Comparison of ENCODE assay signal across 1 cellular context in the genomic region with DNA sequence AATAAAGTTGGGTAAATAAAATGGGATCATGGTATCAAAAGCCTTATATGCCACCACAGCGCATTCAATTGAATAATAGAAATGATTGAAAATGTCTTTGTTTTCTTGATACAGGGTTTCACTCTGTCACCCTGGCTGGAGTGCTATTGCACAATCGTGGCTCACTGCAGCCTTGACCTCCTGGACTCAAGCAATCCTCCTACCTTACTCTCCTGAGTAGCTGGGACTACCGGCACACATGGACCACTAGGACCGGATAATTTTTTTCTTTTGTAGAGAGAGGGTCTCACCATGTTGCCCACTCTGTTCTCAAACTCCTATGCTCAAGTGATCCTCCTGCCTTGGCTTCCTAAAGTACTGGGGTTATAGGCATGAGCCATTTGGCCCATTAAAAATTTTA.
TF ChIP-seq lines count a peak whose summit lies in the region.

No MANE protein-coding gene starts in this region.

TF ChIP-seq in HepG2, 621 proteins besides CTCF, POLR2A, EP300 and RAD21 (continued from another document and continues in another):
- TF ChIP-seq, protein P1, sequence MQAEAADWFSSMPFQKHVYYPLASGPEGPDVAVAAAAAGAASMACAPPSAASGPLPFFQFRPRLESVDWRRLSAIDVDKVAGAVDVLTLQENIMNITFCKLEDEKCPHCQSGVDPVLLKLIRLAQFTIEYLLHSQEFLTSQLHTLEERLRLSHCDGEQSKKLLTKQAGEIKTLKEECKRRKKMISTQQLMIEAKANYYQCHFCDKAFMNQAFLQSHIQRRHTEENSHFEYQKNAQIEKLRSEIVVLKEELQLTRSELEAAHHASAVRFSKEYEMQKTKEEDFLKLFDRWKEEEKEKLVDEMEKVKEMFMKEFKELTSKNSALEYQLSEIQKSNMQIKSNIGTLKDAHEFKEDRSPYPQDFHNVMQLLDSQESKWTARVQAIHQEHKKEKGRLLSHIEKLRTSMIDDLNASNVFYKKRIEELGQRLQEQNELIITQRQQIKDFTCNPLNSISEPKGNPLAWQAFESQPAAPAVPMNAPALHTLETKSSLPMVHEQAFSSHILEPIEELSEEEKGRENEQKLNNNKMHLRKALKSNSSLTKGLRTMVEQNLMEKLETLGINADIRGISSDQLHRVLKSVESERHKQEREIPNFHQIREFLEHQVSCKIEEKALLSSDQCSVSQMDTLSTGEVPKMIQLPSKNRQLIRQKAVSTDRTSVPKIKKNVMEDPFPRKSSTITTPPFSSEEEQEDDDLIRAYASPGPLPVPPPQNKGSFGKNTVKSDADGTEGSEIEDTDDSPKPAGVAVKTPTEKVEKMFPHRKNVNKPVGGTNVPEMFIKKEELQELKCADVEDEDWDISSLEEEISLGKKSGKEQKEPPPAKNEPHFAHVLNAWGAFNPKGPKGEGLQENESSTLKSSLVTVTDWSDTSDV (CRISPR knock-in tag; IDR thresholded peaks at IDR 0.05): no peak
- TF ChIP-seq SKI (IDR thresholded peaks at IDR 0.05; ENCODE audit: partially characterized antibody) (no peak), ZBTB7A (CRISPR knock-in tag; IDR thresholded peaks at IDR 0.05) (no peak), ZNF124 (CRISPR knock-in tag; IDR thresholded peaks at IDR 0.05) (peak; percentile 84; the same call in 1 of the 2 replicates), SMARCC2 (IDR thresholded peaks at IDR 0.05) (no peak), MBNL3 (CRISPR knock-in tag; conservative IDR thresholded peaks at IDR 0.05) (no peak), KDM2A (CRISPR knock-in tag; IDR thresholded peaks at IDR 0.05; ENCODE audit: borderline replicate concordance, low read depth) (no peak), SAP130 (CRISPR knock-in tag; IDR thresholded peaks at IDR 0.05; ENCODE audit: low read depth) (peak; percentile 55; the same call in 1 of the 2 replicates), ZNF10 (CRISPR knock-in tag; IDR thresholded peaks at IDR 0.05; ENCODE audit: borderline replicate concordance, low read depth) (no peak), ZNF34 (CRISPR knock-in tag; IDR thresholded peaks at IDR 0.05; ENCODE audit: borderline replicate concordance) (no peak), ZNF282 (IDR thresholded peaks at IDR 0.05; ENCODE audit: partially characterized antibody) (no peak), SMYD3 (CRISPR knock-in tag; IDR thresholded peaks at IDR 0.05) (no peak), NR2F6 (IDR thresholded peaks at IDR 0.05) (peak; percentile 83), NR2F6 (CRISPR knock-in tag; IDR thresholded peaks at IDR 0.05) (peak; percentile 94), KAT7 (CRISPR knock-in tag; IDR thresholded peaks at IDR 0.05; ENCODE audit: borderline replicate concordance) (no peak), ZSCAN20 (CRISPR knock-in tag; IDR thresholded peaks at IDR 0.05; ENCODE audit: borderline replicate concordance) (no peak), ZNF331 (CRISPR knock-in tag; IDR thresholded peaks at IDR 0.05) (peak; percentile 60; the same call in 1 of the 2 replicates), KAT8 (CRISPR knock-in tag; IDR thresholded peaks at IDR 0.05) (0 out of 2 replicates have a peak, but pooled peaks have one; percentile 24), EZH2 (conservative IDR thresholded peaks at IDR 0.05; ENCODE audit: low read depth, low read length) (no peak), FOXP1 (IDR thresholded peaks at IDR 0.05) (no peak), FOXP1 (CRISPR knock-in tag; IDR thresholded peaks at IDR 0.05) (no peak), GZF1 (CRISPR knock-in tag; IDR thresholded peaks at IDR 0.05) (peak; percentile 99), NFE2L1 (CRISPR knock-in tag; IDR thresholded peaks at IDR 0.05; ENCODE audit: borderline replicate concordance) (no peak), ELF3 (CRISPR knock-in tag; IDR thresholded peaks at IDR 0.05) (0 out of 2 replicates have a peak, but pooled peaks have one; percentile 36), LCORL (IDR thresholded peaks at IDR 0.05) (no peak), LCORL (CRISPR knock-in tag; IDR thresholded peaks at IDR 0.05) (no peak), ZNF451 (CRISPR knock-in tag; IDR thresholded peaks at IDR 0.05) (no peak), ERF (CRISPR knock-in tag; IDR thresholded peaks at IDR 0.05) (0 out of 2 replicates have a peak, but pooled peaks have one; percentile 49), MXD4 (CRISPR knock-in tag; IDR thresholded peaks at IDR 0.05) (no peak), ZC3H13 (CRISPR knock-in tag; IDR thresholded peaks at IDR 0.05) (no peak), KLF13 (CRISPR knock-in tag; IDR thresholded peaks at IDR 0.05) (no peak), FOXO1 (CRISPR knock-in tag; IDR thresholded peaks at IDR 0.05) (peak; percentile 47; the same call in 1 of the 2 replicates)
- TF ChIP-seq, protein P2, sequence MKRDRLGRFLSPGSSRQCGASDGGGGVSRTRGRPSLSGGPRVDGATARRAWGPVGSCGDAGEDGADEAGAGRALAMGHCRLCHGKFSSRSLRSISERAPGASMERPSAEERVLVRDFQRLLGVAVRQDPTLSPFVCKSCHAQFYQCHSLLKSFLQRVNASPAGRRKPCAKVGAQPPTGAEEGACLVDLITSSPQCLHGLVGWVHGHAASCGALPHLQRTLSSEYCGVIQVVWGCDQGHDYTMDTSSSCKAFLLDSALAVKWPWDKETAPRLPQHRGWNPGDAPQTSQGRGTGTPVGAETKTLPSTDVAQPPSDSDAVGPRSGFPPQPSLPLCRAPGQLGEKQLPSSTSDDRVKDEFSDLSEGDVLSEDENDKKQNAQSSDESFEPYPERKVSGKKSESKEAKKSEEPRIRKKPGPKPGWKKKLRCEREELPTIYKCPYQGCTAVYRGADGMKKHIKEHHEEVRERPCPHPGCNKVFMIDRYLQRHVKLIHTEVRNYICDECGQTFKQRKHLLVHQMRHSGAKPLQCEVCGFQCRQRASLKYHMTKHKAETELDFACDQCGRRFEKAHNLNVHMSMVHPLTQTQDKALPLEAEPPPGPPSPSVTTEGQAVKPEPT (CRISPR knock-in tag; IDR thresholded peaks at IDR 0.05; ENCODE audit: low read depth): no peak
- TF ChIP-seq, protein P3, sequence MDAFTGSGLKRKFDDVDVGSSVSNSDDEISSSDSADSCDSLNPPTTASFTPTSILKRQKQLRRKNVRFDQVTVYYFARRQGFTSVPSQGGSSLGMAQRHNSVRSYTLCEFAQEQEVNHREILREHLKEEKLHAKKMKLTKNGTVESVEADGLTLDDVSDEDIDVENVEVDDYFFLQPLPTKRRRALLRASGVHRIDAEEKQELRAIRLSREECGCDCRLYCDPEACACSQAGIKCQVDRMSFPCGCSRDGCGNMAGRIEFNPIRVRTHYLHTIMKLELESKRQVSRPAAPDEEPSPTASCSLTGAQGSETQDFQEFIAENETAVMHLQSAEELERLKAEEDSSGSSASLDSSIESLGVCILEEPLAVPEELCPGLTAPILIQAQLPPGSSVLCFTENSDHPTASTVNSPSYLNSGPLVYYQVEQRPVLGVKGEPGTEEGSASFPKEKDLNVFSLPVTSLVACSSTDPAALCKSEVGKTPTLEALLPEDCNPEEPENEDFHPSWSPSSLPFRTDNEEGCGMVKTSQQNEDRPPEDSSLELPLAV (CRISPR knock-in tag; conservative IDR thresholded peaks at IDR 0.05; ENCODE audit: low read depth): no peak
- TF ChIP-seq, protein P4, sequence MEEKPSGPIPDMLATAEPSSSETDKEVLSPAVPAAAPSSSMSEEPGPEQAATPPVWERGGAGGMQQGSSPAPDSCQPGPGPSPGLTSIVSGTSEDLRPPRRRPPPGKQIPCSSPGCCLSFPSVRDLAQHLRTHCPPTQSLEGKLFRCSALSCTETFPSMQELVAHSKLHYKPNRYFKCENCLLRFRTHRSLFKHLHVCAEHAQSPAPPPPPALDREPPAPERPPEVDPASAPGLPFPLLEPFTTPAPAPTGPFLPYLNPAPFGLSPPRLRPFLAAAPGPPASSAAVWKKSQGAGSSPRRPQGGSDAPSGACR (CRISPR knock-in tag; IDR thresholded peaks at IDR 0.05): no peak
- TF ChIP-seq, protein P5, sequence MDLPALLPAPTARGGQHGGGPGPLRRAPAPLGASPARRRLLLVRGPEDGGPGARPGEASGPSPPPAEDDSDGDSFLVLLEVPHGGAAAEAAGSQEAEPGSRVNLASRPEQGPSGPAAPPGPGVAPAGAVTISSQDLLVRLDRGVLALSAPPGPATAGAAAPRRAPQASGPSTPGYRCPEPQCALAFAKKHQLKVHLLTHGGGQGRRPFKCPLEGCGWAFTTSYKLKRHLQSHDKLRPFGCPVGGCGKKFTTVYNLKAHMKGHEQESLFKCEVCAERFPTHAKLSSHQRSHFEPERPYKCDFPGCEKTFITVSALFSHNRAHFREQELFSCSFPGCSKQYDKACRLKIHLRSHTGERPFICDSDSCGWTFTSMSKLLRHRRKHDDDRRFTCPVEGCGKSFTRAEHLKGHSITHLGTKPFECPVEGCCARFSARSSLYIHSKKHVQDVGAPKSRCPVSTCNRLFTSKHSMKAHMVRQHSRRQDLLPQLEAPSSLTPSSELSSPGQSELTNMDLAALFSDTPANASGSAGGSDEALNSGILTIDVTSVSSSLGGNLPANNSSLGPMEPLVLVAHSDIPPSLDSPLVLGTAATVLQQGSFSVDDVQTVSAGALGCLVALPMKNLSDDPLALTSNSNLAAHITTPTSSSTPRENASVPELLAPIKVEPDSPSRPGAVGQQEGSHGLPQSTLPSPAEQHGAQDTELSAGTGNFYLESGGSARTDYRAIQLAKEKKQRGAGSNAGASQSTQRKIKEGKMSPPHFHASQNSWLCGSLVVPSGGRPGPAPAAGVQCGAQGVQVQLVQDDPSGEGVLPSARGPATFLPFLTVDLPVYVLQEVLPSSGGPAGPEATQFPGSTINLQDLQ (CRISPR knock-in tag; IDR thresholded peaks at IDR 0.05): no peak
- TF ChIP-seq, protein P6, sequence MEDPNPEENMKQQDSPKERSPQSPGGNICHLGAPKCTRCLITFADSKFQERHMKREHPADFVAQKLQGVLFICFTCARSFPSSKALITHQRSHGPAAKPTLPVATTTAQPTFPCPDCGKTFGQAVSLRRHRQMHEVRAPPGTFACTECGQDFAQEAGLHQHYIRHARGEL (CRISPR knock-in tag; IDR thresholded peaks at IDR 0.05): no peak
- TF ChIP-seq, protein P7, sequence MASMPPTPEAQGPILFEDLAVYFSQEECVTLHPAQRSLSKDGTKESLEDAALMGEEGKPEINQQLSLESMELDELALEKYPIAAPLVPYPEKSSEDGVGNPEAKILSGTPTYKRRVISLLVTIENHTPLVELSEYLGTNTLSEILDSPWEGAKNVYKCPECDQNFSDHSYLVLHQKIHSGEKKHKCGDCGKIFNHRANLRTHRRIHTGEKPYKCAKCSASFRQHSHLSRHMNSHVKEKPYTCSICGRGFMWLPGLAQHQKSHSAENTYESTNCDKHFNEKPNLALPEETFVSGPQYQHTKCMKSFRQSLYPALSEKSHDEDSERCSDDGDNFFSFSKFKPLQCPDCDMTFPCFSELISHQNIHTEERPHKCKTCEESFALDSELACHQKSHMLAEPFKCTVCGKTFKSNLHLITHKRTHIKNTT (CRISPR knock-in tag; IDR thresholded peaks at IDR 0.05): no peak
- TF ChIP-seq, protein P8, sequence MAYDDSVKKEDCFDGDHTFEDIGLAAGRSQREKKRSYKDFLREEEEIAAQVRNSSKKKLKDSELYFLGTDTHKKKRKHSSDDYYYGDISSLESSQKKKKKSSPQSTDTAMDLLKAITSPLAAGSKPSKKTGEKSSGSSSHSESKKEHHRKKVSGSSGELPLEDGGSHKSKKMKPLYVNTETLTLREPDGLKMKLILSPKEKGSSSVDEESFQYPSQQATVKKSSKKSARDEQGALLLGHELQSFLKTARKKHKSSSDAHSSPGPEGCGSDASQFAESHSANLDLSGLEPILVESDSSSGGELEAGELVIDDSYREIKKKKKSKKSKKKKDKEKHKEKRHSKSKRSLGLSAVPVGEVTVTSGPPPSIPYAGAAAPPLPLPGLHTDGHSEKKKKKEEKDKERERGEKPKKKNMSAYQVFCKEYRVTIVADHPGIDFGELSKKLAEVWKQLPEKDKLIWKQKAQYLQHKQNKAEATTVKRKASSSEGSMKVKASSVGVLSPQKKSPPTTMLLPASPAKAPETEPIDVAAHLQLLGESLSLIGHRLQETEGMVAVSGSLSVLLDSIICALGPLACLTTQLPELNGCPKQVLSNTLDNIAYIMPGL (CRISPR knock-in tag; IDR thresholded peaks at IDR 0.05; ENCODE audit: borderline replicate concordance in 1 of 2, low read depth in 1 of 2): no peak
- TF ChIP-seq, protein P9, sequence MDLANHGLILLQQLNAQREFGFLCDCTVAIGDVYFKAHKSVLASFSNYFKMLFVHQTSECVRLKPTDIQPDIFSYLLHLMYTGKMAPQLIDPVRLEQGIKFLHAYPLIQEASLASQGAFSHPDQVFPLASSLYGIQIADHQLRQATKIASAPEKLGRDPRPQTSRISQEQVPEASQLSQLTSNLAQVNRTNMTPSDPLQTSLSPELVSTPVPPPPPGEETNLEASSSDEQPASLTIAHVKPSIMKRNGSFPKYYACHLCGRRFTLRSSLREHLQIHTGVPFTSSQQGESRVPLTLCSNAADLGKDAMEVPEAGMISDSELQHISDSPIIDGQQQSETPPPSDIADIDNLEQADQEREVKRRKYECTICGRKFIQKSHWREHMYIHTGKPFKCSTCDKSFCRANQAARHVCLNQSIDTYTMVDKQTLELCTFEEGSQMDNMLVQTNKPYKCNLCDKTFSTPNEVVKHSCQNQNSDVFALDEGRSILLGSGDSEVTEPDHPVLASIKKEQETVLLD (CRISPR knock-in tag; IDR thresholded peaks at IDR 0.05; ENCODE audit: low read depth): no peak
- TF ChIP-seq, protein P10, sequence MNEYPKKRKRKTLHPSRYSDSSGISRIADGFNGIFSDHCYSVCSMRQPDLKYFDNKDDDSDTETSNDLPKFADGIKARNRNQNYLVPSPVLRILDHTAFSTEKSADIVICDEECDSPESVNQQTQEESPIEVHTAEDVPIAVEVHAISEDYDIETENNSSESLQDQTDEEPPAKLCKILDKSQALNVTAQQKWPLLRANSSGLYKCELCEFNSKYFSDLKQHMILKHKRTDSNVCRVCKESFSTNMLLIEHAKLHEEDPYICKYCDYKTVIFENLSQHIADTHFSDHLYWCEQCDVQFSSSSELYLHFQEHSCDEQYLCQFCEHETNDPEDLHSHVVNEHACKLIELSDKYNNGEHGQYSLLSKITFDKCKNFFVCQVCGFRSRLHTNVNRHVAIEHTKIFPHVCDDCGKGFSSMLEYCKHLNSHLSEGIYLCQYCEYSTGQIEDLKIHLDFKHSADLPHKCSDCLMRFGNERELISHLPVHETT (CRISPR knock-in tag; conservative IDR thresholded peaks at IDR 0.05): no peak
- TF ChIP-seq, protein P11, sequence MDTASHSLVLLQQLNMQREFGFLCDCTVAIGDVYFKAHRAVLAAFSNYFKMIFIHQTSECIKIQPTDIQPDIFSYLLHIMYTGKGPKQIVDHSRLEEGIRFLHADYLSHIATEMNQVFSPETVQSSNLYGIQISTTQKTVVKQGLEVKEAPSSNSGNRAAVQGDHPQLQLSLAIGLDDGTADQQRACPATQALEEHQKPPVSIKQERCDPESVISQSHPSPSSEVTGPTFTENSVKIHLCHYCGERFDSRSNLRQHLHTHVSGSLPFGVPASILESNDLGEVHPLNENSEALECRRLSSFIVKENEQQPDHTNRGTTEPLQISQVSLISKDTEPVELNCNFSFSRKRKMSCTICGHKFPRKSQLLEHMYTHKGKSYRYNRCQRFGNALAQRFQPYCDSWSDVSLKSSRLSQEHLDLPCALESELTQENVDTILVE (CRISPR knock-in tag; IDR thresholded peaks at IDR 0.05): no peak
- TF ChIP-seq, protein P12, sequence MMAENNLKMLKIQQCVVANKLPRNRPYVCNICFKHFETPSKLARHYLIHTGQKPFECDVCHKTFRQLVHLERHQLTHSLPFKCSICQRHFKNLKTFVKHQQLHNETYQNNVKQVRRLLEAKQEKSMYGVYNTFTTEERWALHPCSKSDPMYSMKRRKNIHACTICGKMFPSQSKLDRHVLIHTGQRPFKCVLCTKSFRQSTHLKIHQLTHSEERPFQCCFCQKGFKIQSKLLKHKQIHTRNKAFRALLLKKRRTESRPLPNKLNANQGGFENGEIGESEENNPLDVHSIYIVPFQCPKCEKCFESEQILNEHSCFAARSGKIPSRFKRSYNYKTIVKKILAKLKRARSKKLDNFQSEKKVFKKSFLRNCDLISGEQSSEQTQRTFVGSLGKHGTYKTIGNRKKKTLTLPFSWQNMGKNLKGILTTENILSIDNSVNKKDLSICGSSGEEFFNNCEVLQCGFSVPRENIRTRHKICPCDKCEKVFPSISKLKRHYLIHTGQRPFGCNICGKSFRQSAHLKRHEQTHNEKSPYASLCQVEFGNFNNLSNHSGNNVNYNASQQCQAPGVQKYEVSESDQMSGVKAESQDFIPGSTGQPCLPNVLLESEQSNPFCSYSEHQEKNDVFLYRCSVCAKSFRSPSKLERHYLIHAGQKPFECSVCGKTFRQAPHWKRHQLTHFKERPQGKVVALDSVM (CRISPR knock-in tag; IDR thresholded peaks at IDR 0.05): no peak
